8 cellular contexts compared by ENCODE assay signal in the genomic region with DNA sequence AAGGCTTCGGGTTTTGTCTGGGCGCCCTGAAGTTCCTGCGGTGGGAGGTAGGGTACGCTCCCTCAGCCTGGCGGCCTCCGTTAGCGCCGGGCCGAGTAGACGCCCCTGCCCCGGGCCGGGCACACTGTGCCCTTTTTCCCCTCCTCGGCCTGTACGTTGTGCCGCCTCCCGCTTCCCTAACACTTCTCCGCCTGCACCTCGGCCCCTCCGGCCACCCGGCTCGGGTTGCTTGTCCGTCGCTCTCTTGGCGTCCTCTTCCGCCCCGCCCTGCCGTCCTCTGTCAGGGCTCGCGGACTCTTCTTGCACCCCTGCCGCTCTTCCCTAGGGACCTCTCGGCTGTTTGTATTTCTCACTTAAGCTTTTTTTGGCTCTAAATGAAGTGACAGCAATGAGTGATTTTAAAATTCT. TPM values are rescaled to one million over a fixed set of nuclear protein-coding genes. Genes with fewer than 3 reads are reported as not detected.
A peak's percentile ranks its signal among the peaks of the same experiment; 100 is the strongest.
DNase-seq lines count a peak whose midpoint lies in the region; ATAC-seq and TF ChIP-seq lines count a peak whose summit lies in the region.

No MANE protein-coding gene starts in this region.

- peak; percentile 41 for ATAC-seq in GM18502 (IDR thresholded peaks at IDR 0.05; ENCODE audit: poor library complexity, unreplicated experiment)
- peak; percentile 35 for ATAC-seq in HG02852 (IDR thresholded peaks at IDR 0.05; ENCODE audit: unreplicated experiment)
- ATAC-seq in heart left ventricle: peak; percentile 12 to 61 (median 48)

- peak overlapping the region; percentile 96 for H3K27ac Mint-ChIP-seq in activated CD4-positive, alpha-beta memory T cell treated with anti-CD3 and anti-CD28 coated beads, Interleukin-2, amount 10 ng/mL, durations not matched to agents 7 days and 5 days

- WGBS in heart left ventricle, 4 donors: 0 to 2% (median 1%) methylated on average over 22 to 31 of the region's 31 CpGs

- H3K9me3 Mint-ChIP-seq in activated CD4-positive, alpha-beta memory T cell treated with anti-CD3 and anti-CD28 coated beads, Interleukin-2, amount 10 ng/mL, durations not matched to agents 7 days and 5 days: no peaks in the 10 kb centered on the region

- peaks cover 0 to 24% (median 7%) of the 10 kb centered on the region in 12 donors for H3K4me1 ChIP-seq in heart left ventricle
- peaks cover 4% of the 10 kb centered on the region for H3K4me1 ChIP-seq in rectal smooth muscle tissue (ENCODE audit: control insufficient read depth, insufficient read depth, low read length)

- intact Hi-C loops in heart left ventricle (cut with DNase I): loop anchor here in 9 of 10 donors (1.0 to 10.0 kb wide), 7 partner anchors 82 to 300 kb away; a partner anchor contains a TSS

- peak; percentile 68 to 78 for DNase-seq in NCI-H2081 (lab: John Stamatoyannopoulos, UW)
- DNase-seq in activated CD4-positive, alpha-beta memory T cell treated with anti-CD3 and anti-CD28 coated beads, Interleukin-2, amount 10 ng/mL, durations not matched to agents 7 days and 5 days: no peak
- DNase-seq in heart left ventricle: peak; percentile 34 to 73 (median 49)
- DNase-seq in stimulated activated CD4-positive, alpha-beta T cell treated with anti-CD3 and anti-CD28 coated beads, Interleukin-1b, Interleukin-23, amount 100 ng/mL, for 48 hours: no peak

- H3K4me3 ChIP-seq in heart left ventricle: peak overlapping the region; percentile 51 to 80 (median 60)
- H3K4me3 ChIP-seq in rectal smooth muscle tissue (ENCODE audit: low read length): peak overlapping the region; percentile 95

- POLR2A ChIA-PET in activated CD4-positive, alpha-beta memory T cell treated with anti-CD3 and anti-CD28 coated beads, Interleukin-2, amount 10 ng/mL, durations not matched to agents 7 days and 5 days (lab: Charles Lee): interaction anchor here (0.9 to 4.5 kb wide), 5 partner anchors 25 to 182 kb away, joined by 3 to 25 read pairs (median 3); a partner anchor contains a TSS

- H3K36me3 ChIP-seq in heart left ventricle (no peaks in the 10 kb centered on the region), rectal smooth muscle tissue (ENCODE audit: control insufficient read depth, insufficient read depth, low read length) (no peaks in the 10 kb centered on the region)

- no peaks in the 10 kb centered on the region for H3K27me3 Mint-ChIP-seq in activated CD4-positive, alpha-beta memory T cell treated with anti-CD3 and anti-CD28 coated beads, Interleukin-2, amount 10 ng/mL, durations not matched to agents 7 days and 5 days

- H3K9me3 ChIP-seq in heart left ventricle: no peaks in the 10 kb centered on the region

- no peaks in the 10 kb centered on the region for H3K27me3 ChIP-seq in heart left ventricle
- H3K27me3 ChIP-seq in rectal smooth muscle tissue (ENCODE audit: control insufficient read depth, insufficient read depth, low read length): no peaks in the 10 kb centered on the region

- TF ChIP-seq CTCF in C4-2B (conservative IDR thresholded peaks at IDR 0.05) (no peak; the same call in 1 of the 2 replicates), heart left ventricle (IDR thresholded peaks at IDR 0.05) (no peak)

- CTCF ChIA-PET in activated CD4-positive, alpha-beta memory T cell treated with anti-CD3 and anti-CD28 coated beads, Interleukin-2, amount 10 ng/mL, durations not matched to agents 7 days and 5 days (lab: Charles Lee): interaction anchor here (1.0 to 2.0 kb wide), 3 partner anchors 9 to 300 kb away, joined by 3 to 4 read pairs (median 4); a partner anchor contains a TSS

- peak overlapping the region; percentile 16 for H3K9ac ChIP-seq in rectal smooth muscle tissue (ENCODE audit: low read length)

- H3K4me1 Mint-ChIP-seq in activated CD4-positive, alpha-beta memory T cell treated with anti-CD3 and anti-CD28 coated beads, Interleukin-2, amount 10 ng/mL, durations not matched to agents 7 days and 5 days: peaks cover 45% of the 10 kb centered on the region

- H3K36me3 Mint-ChIP-seq in activated CD4-positive, alpha-beta memory T cell treated with anti-CD3 and anti-CD28 coated beads, Interleukin-2, amount 10 ng/mL, durations not matched to agents 7 days and 5 days (ENCODE audit: low read depth): peaks cover 3% of the 10 kb centered on the region

- H3K27ac ChIP-seq in C4-2B (peak overlapping the region; percentile 88), heart left ventricle (peak overlapping the region in 8 of 12 donors; percentile 85 to 98 (median 91)), rectal smooth muscle tissue (ENCODE audit: low read depth, low read length) (no peak overlapping the region)

- TF ChIP-seq POLR2A in heart left ventricle (IDR thresholded peaks at IDR 0.05): no peak

- H3K4me3 Mint-ChIP-seq in activated CD4-positive, alpha-beta memory T cell treated with anti-CD3 and anti-CD28 coated beads, Interleukin-2, amount 10 ng/mL, durations not matched to agents 7 days and 5 days: peak overlapping the region; percentile 83

RNA-seq across cellular contexts. Expression of a gene that starts 0.4 kb away (rescaled TPM):
- 10 to 100 TPM; 54.2 to 54.7 TPM for total RNA-seq in activated CD4-positive, alpha-beta memory T cell treated with anti-CD3 and anti-CD28 coated beads, Interleukin-2, amount 10 ng/mL, durations not matched to agents 7 days and 5 days
- 1 to 10 TPM in 4 of 9 donors, under 1 TPM in 4, not detected in 1; 0.11 to 5.9 (median 1.0) TPM for total RNA-seq in heart left ventricle
- polyA plus RNA-seq in heart left ventricle: under 1 TPM; 0.04 to 0.07 TPM

RNA-seq across cellular contexts. Expression of a gene that starts 25.3 kb away (rescaled TPM):
- 10 to 100 TPM; 11.1 to 11.9 TPM for total RNA-seq in activated CD4-positive, alpha-beta memory T cell treated with anti-CD3 and anti-CD28 coated beads, Interleukin-2, amount 10 ng/mL, durations not matched to agents 7 days and 5 days
- 10 to 100 TPM in 2 of 9 donors, 1 to 10 TPM in 7; 5.8 to 11.0 (median 9.0) TPM for total RNA-seq in heart left ventricle
- 1 to 10 TPM; 8.5 to 9.0 TPM for polyA plus RNA-seq in heart left ventricle

RNA-seq across cellular contexts. Expression of a gene that starts 29.6 kb away (rescaled TPM):
- 10 to 100 TPM; 33.2 to 33.7 TPM for total RNA-seq in activated CD4-positive, alpha-beta memory T cell treated with anti-CD3 and anti-CD28 coated beads, Interleukin-2, amount 10 ng/mL, durations not matched to agents 7 days and 5 days
- total RNA-seq in heart left ventricle: 10 to 100 TPM; 13.0 to 38.2 (median 23.6) TPM
- polyA plus RNA-seq in heart left ventricle: 10 to 100 TPM; 28.2 to 34.8 TPM

Comparison
In these comparisons a context has a peak if more than half of its experiments do, and no peak if none do; other contexts are left out.
1. DNase-seq: peak in NCI-H2081 (2 of 2) and heart left ventricle (5 of 5); none in activated CD4-positive, alpha-beta memory T cell treated with anti-CD3 and anti-CD28 coated beads, Interleukin-2, amount 10 ng/mL, durations not matched to agents 7 days and 5 days (single experiment) and stimulated activated CD4-positive, alpha-beta T cell treated with anti-CD3 and anti-CD28 coated beads, Interleukin-1b, Interleukin-23, amount 100 ng/mL, for 48 hours (single experiment).
2. RNA of a gene that starts 0.4 kb away (total RNA-seq): 54.2 to 54.7 TPM in activated CD4-positive, alpha-beta memory T cell treated with anti-CD3 and anti-CD28 coated beads, Interleukin-2, amount 10 ng/mL, durations not matched to agents 7 days and 5 days; 0.11 to 5.9 TPM in heart left ventricle; every median in the first group is over 4 times any median in the second.
3. Peak in every context shown above with its lines, with median percentiles within 50 percentile points of each other: ATAC-seq.